In the genomic region with DNA sequence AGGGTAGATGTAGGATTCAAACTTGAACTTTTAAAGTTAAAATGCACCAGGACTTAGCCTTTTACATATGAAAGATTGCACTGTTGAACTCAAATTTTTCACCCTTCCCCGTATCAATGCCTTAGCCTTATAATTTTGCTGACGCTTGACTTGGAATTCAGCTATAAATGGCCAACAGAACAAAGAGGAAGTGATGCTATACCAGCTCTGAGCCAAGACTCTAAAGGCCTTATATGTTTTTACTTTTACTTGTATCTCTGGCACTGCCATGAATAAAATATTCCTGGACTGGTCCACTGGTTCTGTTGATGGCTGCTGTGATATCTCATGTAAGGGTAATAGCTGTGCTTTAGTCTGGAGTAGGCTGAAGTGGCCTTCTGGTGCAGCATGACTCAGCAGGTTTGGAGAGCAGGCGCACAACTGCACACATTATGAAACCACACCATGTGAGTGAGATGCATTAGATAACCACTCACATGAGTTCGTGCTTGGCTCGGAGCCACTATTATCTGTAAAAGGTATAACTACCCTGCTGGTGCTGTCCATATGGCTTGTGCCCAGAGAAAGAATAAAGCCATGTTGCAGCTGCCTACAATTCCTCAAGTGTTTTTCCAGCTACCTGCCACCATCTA, we compare ENCODE assay signal across 1 cellular context.
A peak's percentile ranks its signal among the peaks of the same experiment; 100 is the strongest.
TF ChIP-seq lines count a peak whose summit lies in the region.

No MANE protein-coding gene starts in this region.

TF ChIP-seq in K562, 482 proteins besides CTCF, POLR2A, EP300 and RAD21 (continued from another document and continues in another):
- peak; percentile 63 for TF ChIP-seq ATF3 (IDR thresholded peaks at IDR 0.05)
- no peak for TF ChIP-seq ATF3 (CRISPR knock-in tag; conservative IDR thresholded peaks at IDR 0.05)
- peak; percentile 52; the same call in 1 of the 2 replicates for TF ChIP-seq CHAMP1 (IDR thresholded peaks at IDR 0.05)
- 0 out of 2 replicates have a peak, but pooled peaks have one; percentile 21 for TF ChIP-seq NBN (IDR thresholded peaks at IDR 0.05; ENCODE audit: low read depth)
- TF ChIP-seq, protein P1, sequence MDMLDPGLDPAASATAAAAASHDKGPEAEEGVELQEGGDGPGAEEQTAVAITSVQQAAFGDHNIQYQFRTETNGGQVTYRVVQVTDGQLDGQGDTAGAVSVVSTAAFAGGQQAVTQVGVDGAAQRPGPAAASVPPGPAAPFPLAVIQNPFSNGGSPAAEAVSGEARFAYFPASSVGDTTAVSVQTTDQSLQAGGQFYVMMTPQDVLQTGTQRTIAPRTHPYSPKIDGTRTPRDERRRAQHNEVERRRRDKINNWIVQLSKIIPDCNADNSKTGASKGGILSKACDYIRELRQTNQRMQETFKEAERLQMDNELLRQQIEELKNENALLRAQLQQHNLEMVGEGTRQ (CRISPR knock-in tag; IDR thresholded peaks at IDR 0.05), result peak; percentile 40
- no peak for TF ChIP-seq ZBTB12 (CRISPR knock-in tag; IDR thresholded peaks at IDR 0.05)
- TF ChIP-seq, protein P2, sequence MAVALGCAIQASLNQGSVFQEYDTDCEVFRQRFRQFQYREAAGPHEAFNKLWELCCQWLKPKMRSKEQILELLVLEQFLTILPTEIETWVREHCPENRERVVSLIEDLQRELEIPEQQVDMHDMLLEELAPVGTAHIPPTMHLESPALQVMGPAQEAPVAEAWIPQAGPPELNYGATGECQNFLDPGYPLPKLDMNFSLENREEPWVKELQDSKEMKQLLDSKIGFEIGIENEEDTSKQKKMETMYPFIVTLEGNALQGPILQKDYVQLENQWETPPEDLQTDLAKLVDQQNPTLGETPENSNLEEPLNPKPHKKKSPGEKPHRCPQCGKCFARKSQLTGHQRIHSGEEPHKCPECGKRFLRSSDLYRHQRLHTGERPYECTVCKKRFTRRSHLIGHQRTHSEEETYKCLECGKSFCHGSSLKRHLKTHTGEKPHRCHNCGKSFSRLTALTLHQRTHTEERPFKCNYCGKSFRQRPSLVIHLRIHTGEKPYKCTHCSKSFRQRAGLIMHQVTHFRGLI (CRISPR knock-in tag; IDR thresholded peaks at IDR 0.05), result no peak
- no peak for TF ChIP-seq U2AF2 (optimal IDR thresholded peaks at IDR 0.05; ENCODE audit: low read depth, low read length)
- peak; percentile 95 for TF ChIP-seq C11orf30 (IDR thresholded peaks at IDR 0.05; ENCODE audit: low read depth)
- TF ChIP-seq ZFP30 (CRISPR knock-in tag; IDR thresholded peaks at IDR 0.05; ENCODE audit: borderline replicate concordance), result no peak
- peak in 1 of 2 experiments; percentile 96; a peak in 2 of 3 replicates for TF ChIP-seq CBX3 (IDR thresholded peaks at IDR 0.05; ENCODE audit: borderline replicate concordance in 1 of 2, low read length in 2 of 2)
- peak; percentile 99 for TF ChIP-seq MAFG (tag; conservative IDR thresholded peaks at IDR 0.05)
- no peak for TF ChIP-seq MIER1 (IDR thresholded peaks at IDR 0.05; ENCODE audit: low read depth)
- peak; percentile 93 for TF ChIP-seq SOX6 (IDR thresholded peaks at IDR 0.05)
- peak; percentile 94 for TF ChIP-seq MAFK (IDR thresholded peaks at IDR 0.05; ENCODE audit: low read length)
- TF ChIP-seq, protein P3, sequence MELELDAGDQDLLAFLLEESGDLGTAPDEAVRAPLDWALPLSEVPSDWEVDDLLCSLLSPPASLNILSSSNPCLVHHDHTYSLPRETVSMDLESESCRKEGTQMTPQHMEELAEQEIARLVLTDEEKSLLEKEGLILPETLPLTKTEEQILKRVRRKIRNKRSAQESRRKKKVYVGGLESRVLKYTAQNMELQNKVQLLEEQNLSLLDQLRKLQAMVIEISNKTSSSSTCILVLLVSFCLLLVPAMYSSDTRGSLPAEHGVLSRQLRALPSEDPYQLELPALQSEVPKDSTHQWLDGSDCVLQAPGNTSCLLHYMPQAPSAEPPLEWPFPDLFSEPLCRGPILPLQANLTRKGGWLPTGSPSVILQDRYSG (tag; conservative IDR thresholded peaks at IDR 0.05; ENCODE audit: low read depth), result 0 out of 2 replicates have a peak, but pooled peaks have one; percentile 39
- TF ChIP-seq FOSL1 (tag; conservative IDR thresholded peaks at IDR 0.05), result peak; percentile 52; the same call in 1 of the 2 replicates
- TF ChIP-seq SRF (CRISPR knock-in tag; IDR thresholded peaks at IDR 0.05), result peak in 1 of 2 experiments; percentile 83; a peak in 2 of 4 replicates
- no peak; the same call in 1 of the 2 replicates for TF ChIP-seq CEBPG (CRISPR knock-in tag; IDR thresholded peaks at IDR 0.05)
- peak; percentile 51 to 63 for TF ChIP-seq CEBPG (tag; conservative IDR thresholded peaks at IDR 0.05 in 1 of 2, IDR thresholded peaks at IDR 0.05 in 1 of 2)
- peak; percentile 98 for TF ChIP-seq NFE2L1 (tag; IDR thresholded peaks at IDR 0.05; ENCODE audit: borderline replicate concordance, low read depth)
- peak; percentile 79 to 85 for TF ChIP-seq NRF1 (conservative IDR thresholded peaks at IDR 0.05 in 1 of 2, IDR thresholded peaks at IDR 0.05 in 1 of 2)
- TF ChIP-seq DNMT1 (IDR thresholded peaks at IDR 0.05), result no peak
- TF ChIP-seq, protein P4, sequence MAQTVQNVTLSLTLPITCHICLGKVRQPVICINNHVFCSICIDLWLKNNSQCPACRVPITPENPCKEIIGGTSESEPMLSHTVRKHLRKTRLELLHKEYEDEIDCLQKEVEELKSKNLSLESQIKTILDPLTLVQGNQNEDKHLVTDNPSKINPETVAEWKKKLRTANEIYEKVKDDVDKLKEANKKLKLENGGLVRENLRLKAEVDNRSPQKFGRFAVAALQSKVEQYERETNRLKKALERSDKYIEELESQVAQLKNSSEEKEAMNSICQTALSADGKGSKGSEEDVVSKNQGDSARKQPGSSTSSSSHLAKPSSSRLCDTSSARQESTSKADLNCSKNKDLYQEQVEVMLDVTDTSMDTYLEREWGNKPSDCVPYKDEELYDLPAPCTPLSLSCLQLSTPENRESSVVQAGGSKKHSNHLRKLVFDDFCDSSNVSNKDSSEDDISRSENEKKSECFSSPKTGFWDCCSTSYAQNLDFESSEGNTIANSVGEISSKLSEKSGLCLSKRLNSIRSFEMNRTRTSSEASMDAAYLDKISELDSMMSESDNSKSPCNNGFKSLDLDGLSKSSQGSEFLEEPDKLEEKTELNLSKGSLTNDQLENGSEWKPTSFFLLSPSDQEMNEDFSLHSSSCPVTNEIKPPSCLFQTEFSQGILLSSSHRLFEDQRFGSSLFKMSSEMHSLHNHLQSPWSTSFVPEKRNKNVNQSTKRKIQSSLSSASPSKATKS (CRISPR knock-in tag; IDR thresholded peaks at IDR 0.05), result no peak
- TF ChIP-seq TOE1 (IDR thresholded peaks at IDR 0.05; ENCODE audit: borderline replicate concordance), result peak; percentile 80
- TF ChIP-seq TOE1 (CRISPR knock-in tag; IDR thresholded peaks at IDR 0.05; ENCODE audit: borderline replicate concordance, low read depth), result no peak
- TF ChIP-seq, protein P5, sequence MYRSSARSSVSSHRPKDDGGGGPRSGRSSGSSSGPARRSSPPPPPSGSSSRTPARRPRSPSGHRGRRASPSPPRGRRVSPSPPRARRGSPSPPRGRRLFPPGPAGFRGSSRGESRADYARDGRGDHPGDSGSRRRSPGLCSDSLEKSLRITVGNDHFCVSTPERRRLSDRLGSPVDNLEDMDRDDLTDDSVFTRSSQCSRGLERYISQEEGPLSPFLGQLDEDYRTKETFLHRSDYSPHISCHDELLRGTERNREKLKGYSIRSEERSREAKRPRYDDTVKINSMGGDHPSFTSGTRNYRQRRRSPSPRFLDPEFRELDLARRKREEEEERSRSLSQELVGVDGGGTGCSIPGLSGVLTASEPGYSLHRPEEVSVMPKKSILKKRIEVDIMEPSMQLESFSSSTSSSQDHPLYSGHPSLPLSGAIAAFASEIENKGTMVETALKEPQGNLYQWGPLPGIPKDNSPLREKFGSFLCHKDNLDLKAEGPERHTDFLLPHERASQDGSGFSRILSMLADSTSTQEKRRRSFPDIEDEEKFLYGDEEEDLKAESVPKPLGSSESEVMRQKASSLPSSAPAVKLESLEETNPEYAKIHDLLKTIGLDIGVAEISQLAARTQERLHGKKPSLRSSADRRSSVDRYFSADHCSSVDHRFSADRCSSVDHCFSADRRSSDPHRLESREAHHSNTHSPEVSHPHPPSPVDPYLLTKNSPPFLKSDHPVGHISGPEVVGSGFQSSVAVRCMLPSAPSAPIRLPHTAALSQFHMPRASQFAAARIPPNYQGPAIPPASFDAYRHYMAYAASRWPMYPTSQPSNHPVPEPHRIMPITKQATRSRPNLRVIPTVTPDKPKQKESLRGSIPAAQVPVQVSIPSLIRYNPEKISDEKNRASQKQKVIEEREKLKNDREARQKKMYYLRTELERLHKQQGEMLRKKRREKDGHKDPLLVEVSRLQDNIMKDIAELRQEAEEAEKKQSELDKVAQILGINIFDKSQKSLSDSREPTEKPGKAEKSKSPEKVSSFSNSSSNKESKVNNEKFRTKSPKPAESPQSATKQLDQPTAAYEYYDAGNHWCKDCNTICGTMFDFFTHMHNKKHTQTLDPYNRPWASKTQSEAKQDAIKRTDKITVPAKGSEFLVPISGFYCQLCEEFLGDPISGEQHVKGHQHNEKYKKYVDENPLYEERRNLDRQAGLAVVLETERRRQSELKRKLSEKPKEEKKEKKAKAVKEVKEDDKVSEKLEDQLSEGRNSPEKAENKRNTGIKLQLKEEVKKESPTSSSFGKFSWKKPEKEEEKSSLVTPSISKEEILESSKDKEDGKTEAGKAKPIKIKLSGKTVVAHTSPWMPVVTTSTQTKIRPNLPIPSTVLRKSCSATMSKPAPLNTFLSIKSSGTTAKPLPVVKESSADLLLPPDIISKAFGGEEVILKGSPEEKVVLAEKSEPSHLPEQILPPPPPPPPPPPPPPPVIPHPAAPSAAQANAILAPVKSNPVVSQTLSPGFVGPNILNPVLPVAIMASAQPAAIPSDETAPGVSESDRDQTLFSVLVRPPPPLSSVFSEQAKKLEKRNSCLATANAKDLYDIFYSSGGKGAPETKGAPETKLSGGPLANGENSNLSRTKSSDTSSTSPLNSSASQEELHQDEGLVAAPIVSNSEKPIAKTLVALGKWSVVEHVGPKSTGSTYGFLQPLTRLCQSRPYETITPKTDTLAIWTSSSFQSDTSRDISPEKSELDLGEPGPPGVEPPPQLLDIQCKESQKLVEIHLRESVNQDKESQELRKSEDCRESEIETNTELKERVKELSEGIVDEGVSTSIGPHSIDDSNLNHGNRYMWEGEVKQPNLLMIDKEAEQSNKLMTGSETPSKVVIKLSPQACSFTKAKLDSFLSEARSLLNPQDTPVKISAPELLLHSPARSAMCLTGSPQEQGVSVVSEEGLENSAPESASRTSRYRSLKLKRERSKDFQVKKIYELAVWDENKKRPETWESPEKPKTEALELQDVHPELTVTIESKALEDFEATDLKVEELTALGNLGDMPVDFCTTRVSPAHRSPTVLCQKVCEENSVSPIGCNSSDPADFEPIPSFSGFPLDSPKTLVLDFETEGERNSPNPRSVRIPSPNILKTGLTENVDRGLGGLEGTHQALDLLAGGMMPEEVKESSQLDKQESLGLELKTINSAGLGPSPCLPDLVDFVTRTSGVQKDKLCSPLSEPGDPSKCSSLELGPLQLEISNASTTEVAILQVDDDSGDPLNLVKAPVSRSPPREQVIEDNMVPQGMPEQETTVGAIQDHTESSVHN (IDR thresholded peaks at IDR 0.05; ENCODE audit: borderline replicate concordance in 1 of 2, low read depth in 1 of 2), result peak in 1 of 2 experiments; percentile 83; a peak in 2 of 4 replicates
- peak; percentile 99 for TF ChIP-seq BACH1 (tag; IDR thresholded peaks at IDR 0.05)
- 0 out of 2 replicates have a peak, but pooled peaks have one; percentile 15 for TF ChIP-seq NFIX (CRISPR knock-in tag; IDR thresholded peaks at IDR 0.05; ENCODE audit: low read depth)
- TF ChIP-seq, protein P6, sequence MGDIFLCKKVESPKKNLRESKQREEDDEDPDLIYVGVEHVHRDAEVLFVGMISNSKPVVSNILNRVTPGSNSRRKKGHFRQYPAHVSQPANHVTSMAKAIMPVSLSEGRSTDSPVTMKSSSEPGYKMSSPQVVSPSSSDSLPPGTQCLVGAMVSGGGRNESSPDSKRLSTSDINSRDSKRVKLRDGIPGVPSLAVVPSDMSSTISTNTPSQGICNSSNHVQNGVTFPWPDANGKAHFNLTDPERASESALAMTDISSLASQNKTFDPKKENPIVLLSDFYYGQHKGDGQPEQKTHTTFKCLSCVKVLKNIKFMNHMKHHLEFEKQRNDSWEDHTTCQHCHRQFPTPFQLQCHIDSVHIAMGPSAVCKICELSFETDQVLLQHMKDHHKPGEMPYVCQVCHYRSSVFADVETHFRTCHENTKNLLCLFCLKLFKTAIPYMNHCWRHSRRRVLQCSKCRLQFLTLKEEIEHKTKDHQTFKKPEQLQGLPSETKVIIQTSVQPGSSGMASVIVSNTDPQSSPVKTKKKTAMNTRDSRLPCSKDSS (IDR thresholded peaks at IDR 0.05; ENCODE audit: low read depth, partially characterized antibody), result peak; percentile 53
- TF ChIP-seq POLR2G (IDR thresholded peaks at IDR 0.05; ENCODE audit: low read depth, low read length), result no peak
